ENCODE assay signal across 8 cellular contexts in genomic region chr7:16646427-16647081, GRCh38. TPM values are rescaled to one million over a fixed set of nuclear protein-coding genes. Genes with fewer than 3 reads are reported as not detected.
A peak's percentile ranks its signal among the peaks of the same experiment; 100 is the strongest.
DNase-seq lines count a peak whose midpoint lies in the region; ATAC-seq and TF ChIP-seq lines count a peak whose summit lies in the region.

No MANE protein-coding gene starts in this region.

- H4K8ac ChIP-seq in mesendoderm (ENCODE audit: low read depth, low read length), result no peak overlapping the region

- DNase-seq in COLO668 (lab: John Stamatoyannopoulos, UW; ENCODE audit: unreplicated experiment) (peak; percentile 70), HAP-1 (ENCODE audit: low spot score in 2 of 2) (peak; percentile 69 to 88), RPMI7951 (ENCODE audit: low read depth) (peak; percentile 43), coronary artery (ENCODE audit: low spot score) (no peak), mesendoderm (peak; percentile 32)

- H3K79me1 ChIP-seq in mesendoderm (ENCODE audit: low read length), result peaks cover 13% of the 10 kb centered on the region

- no peak overlapping the region for H2AK5ac ChIP-seq in mesendoderm (ENCODE audit: low read length)

- H3K23ac ChIP-seq in mesendoderm (ENCODE audit: low read length), result peak overlapping the region; percentile 59

- H3K4me3 ChIP-seq in HAP-1 (peak overlapping the region; percentile 97), coronary artery (peak overlapping the region; percentile 90), mesendoderm (ENCODE audit: low read length) (peak overlapping the region; percentile 92), urinary bladder (ENCODE audit: low read depth, low read length) (peak overlapping the region; percentile 95)

- H3K36me3 ChIP-seq in HAP-1 (replicated peaks), result no peaks in the 10 kb centered on the region
- no peaks in the 10 kb centered on the region for H3K36me3 ChIP-seq in mesendoderm (ENCODE audit: control insufficient read depth, insufficient read depth, low read length)
- no peaks in the 10 kb centered on the region for H3K36me3 ChIP-seq in urinary bladder (ENCODE audit: insufficient read depth)

- peak overlapping the region; percentile 80 to 93 for H3K27ac ChIP-seq in coronary artery
- peak overlapping the region; percentile 8 for H3K27ac ChIP-seq in mesendoderm (ENCODE audit: low read depth, low read length)
- peak overlapping the region; percentile 95 for H3K27ac ChIP-seq in urinary bladder (ENCODE audit: low read depth)

- H2BK5ac ChIP-seq in mesendoderm (ENCODE audit: low read length), result no peak overlapping the region

- H3K9me3 ChIP-seq in HAP-1, result no peaks in the 10 kb centered on the region

- H4K5ac ChIP-seq in mesendoderm (ENCODE audit: low read length), result no peak overlapping the region

- H2BK120ac ChIP-seq in mesendoderm (ENCODE audit: low read depth, low read length), result no peak overlapping the region

- peak overlapping the region; percentile 83 for H3K9ac ChIP-seq in mesendoderm (ENCODE audit: low read length)

- H3K4me1 ChIP-seq in HAP-1 (peaks cover 31% of the 10 kb centered on the region), mesendoderm (ENCODE audit: control insufficient read depth, low read depth, low read length) (peaks cover 7% of the 10 kb centered on the region), urinary bladder (ENCODE audit: insufficient read depth) (peaks cover 2% of the 10 kb centered on the region)

- H3K27me3 ChIP-seq in HAP-1 (ENCODE audit: low read depth) (no peaks in the 10 kb centered on the region), mesendoderm (ENCODE audit: insufficient read depth, low read length, poor library complexity) (no peaks in the 10 kb centered on the region)

- H2BK15ac ChIP-seq in mesendoderm (replicated peaks; ENCODE audit: low read depth), result no peak overlapping the region

- H3K18ac ChIP-seq in mesendoderm (ENCODE audit: low read length), result peak overlapping the region; percentile 2

- H3K56ac ChIP-seq in mesendoderm (ENCODE audit: low read length), result peak overlapping the region; percentile 100

- ATAC-seq in HG03097 (IDR thresholded peaks at IDR 0.05; ENCODE audit: low FRiP score, unreplicated experiment), result no peak
- no peak for ATAC-seq in GM21390 (IDR thresholded peaks at IDR 0.05; ENCODE audit: unreplicated experiment)

- in situ Hi-C loops in HAP-1 (cut with MboI; ENCODE audit: low sequenced_read_pairs), result no loop called here

- peaks cover 49% of the 10 kb centered on the region for H3K79me2 ChIP-seq in mesendoderm (ENCODE audit: control insufficient read depth, insufficient read depth, low read length)

- peak overlapping the region; percentile 73 for H3K4me2 ChIP-seq in mesendoderm (ENCODE audit: low read length)

- peak overlapping the region; percentile 56 for H3K4ac ChIP-seq in mesendoderm (ENCODE audit: low read depth, low read length)

- no peak for TF ChIP-seq CTCF in coronary artery (IDR thresholded peaks at IDR 0.05)

- WGBS in mesendoderm (ENCODE audit: extremely low coverage, insufficient coverage, low lambda C conversion rate), result no CpG with 5 or more reads among the region's 34 CpGs
- WGBS in urinary bladder, result under 1% methylated on average over 34 of the region's 34 CpGs

RNA-seq across cellular contexts. Expression of gene BZW2, which starts 0.6 kb away (rescaled TPM):
- 194 and 220 TPM in 2 replicates for total RNA-seq in RPMI7951 (2014; rRNA removed; shearing (Covaris generic))
- polyA plus RNA-seq in mesendoderm (2013, experiment 1 of 2), result 92.1 TPM
- 94.1 TPM for polyA plus RNA-seq in mesendoderm (2013, experiment 2 of 2)
- 70.1 TPM for total RNA-seq in urinary bladder
- polyA plus RNA-seq in urinary bladder, result 68.9 TPM

RNA-seq across cellular contexts. Expression of gene ANKMY2, which starts 1.0 kb away (rescaled TPM):
- 34.0 and 43.1 TPM in 2 replicates for total RNA-seq in RPMI7951 (2014; rRNA removed; shearing (Covaris generic))
- polyA plus RNA-seq in mesendoderm (2013, experiment 1 of 2), result 6.3 TPM
- polyA plus RNA-seq in mesendoderm (2013, experiment 2 of 2), result 6.5 TPM
- 53.1 TPM for total RNA-seq in urinary bladder
- polyA plus RNA-seq in urinary bladder, result 20.6 TPM

Comparison
In these comparisons a context has a peak if more than half of its experiments do, and no peak if none do; other contexts are left out.
1. H3K27ac ChIP-seq: peak in every context shown above with its lines; median percentile 95 in urinary bladder; 86 in coronary artery; 8 in mesendoderm.